ENCODE assay signal across 8 cellular contexts in the genomic region with DNA sequence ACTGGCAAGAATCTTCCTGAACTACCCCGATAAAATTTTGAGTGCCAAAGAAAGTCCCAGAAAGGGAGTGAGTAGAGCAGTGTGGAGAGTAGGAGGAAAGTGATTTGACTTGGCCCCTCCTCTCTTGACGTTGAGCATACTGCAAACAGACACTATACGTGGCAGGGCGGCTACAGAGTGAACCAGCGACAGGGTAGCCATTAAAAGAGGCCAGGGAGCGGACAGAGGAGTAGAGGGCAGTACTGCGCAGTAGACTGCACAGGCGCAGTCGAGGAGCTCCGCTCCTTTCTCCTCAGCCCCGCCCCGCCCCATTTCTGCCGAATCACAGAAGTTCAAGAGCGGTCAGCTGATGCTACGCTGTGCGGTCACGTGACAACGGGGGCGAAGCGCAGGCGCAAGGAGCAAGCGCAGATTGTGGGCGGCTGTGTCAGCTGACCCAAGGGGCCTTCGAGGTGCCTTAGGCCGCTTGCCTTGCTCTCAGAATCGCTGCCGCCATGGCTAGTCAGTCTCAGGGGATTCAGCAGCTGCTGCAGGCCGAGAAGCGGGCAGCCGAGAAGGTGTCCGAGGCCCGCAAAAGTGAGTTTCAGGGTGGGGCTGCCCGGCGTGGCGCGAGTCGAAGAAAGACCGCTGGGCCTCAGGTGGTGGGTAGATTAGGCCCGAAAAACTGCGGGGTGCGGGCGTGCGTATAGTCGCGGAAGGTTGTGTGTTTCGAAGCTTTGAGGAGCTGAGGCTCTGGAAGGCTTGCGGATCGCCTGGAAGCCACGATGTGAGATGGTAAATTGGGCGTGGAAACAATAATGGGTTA. TPM values are rescaled to one million over a fixed set of nuclear protein-coding genes. Genes with fewer than 3 reads are reported as not detected.
DNase-seq lines count a peak whose midpoint lies in the region; ATAC-seq and TF ChIP-seq lines count a peak whose summit lies in the region.

TSS of gene ATP6V1G1 (plus strand) at position 425 of the 805 bp plus-strand sequence. CDS start at position 495, 70 bp downstream.

- ATAC-seq in GM21529 (IDR thresholded peaks at IDR 0.05; ENCODE audit: unreplicated experiment) (peak; percentile 95), mucosa of descending colon (peak; percentile 97)

- peaks cover 3% of the 10 kb centered on the region for H3K27me3 Mint-ChIP-seq in IgD-negative memory B cell

- peak within 1 kb of the TSS; percentile 98 to 100 (median 100) for H3K4me3 Mint-ChIP-seq in IgD-negative memory B cell

- H3K27ac Mint-ChIP-seq in IgD-negative memory B cell: peak within 1 kb of the TSS; percentile 94 to 100 (median 99)

- peak within 1 kb of the TSS; percentile 84 for H3K27ac ChIP-seq in epithelial cell of prostate

- peak; percentile 94 for DNase-seq in DMS114 treated with DMSO at 0.1 percent for 48 hours (lab: John Stamatoyannopoulos, UW; ENCODE audit: unreplicated experiment)
- peak; percentile 77 for DNase-seq in OCI-M2 (lab: John Stamatoyannopoulos, UW; ENCODE audit: unreplicated experiment)
- DNase-seq in activated T-cell treated with anti-CD3 and anti-CD28 coated beads for 4 hours: peak; percentile 99
- DNase-seq in epithelial cell of prostate (ENCODE audit: low read depth, low spot score): peak; percentile 98
- peak; percentile 99 to 100 (median 100) for DNase-seq in mucosa of descending colon
- DNase-seq in stimulated activated CD8-positive, alpha-beta memory T cell treated with anti-CD3 and anti-CD28 coated beads, Interleukin-4, amount 100 ng/mL, for 24 hours (ENCODE audit: low read depth): peak; percentile 100

- H3K9me3 Mint-ChIP-seq in IgD-negative memory B cell: peaks cover 0 to 1% (median 0%) of the 10 kb centered on the region in 3 donors

- H3K9me3 ChIP-seq in mucosa of descending colon: no peaks in the 10 kb centered on the region

- peak within 1 kb of the TSS; percentile 95 for H3K4me3 ChIP-seq in mucosa of descending colon

- peaks cover 33 to 35% (median 35%) of the 10 kb centered on the region in 3 donors for H3K4me1 Mint-ChIP-seq in IgD-negative memory B cell

- intact Hi-C loops in mucosa of descending colon (cut with DNase I, micrococcal nuclease): loop anchor here in 1 of 2 donors (10.0 kb wide), 1 partner anchor 73 kb away; no protein-coding TSS in a partner anchor

- TF ChIP-seq CTCF in mucosa of descending colon (IDR thresholded peaks at IDR 0.05): no peak

- peaks cover 2% of the 10 kb centered on the region for H3K36me3 Mint-ChIP-seq in IgD-negative memory B cell

- H3K36me3 ChIP-seq in mucosa of descending colon (ENCODE audit: low read depth): no peaks in the 10 kb centered on the region

- H3K4me1 ChIP-seq in mucosa of descending colon (ENCODE audit: low read depth): peaks cover 42% of the 10 kb centered on the region

RNA-seq across cellular contexts. Expression of gene ATP6V1G1, which starts in this region (rescaled TPM):
- 361 TPM for polyA plus RNA-seq in IgD-negative memory B cell
- total RNA-seq in mucosa of descending colon: 10 to 100 TPM; 55.3 to 74.5 (median 69.9) TPM

Comparison
In these comparisons a context has a peak if more than half of its experiments do, and no peak if none do; other contexts are left out.
1. Peak in every context shown above with its lines: DNase-seq, ATAC-seq, H3K4me3 ChIP-seq and H3K27ac ChIP-seq.